Comparison of ENCODE assay signal across 10 cellular contexts in genomic region chr12:32437095-32437515, GRCh38. TPM values are rescaled to one million over a fixed set of nuclear protein-coding genes. Genes with fewer than 3 reads are reported as not detected.
DNase-seq lines count a peak whose midpoint lies in the region; ATAC-seq and TF ChIP-seq lines count a peak whose summit lies in the region.
"Had no signal": no experiment of that assay in that cellular context is flagged by ENCODE, and none has a peak within 500 bp of the region (broad histone marks: within the 10 kb centered on the region; RNA-seq: fewer than 3 reads in every experiment).

No MANE protein-coding gene starts in this region.

- H2BK120ac ChIP-seq in trophoblast cell (ENCODE audit: insufficient read depth, low read length, poor library complexity) = peak overlapping the region; percentile 87

- H3K79me2 ChIP-seq in trophoblast cell (ENCODE audit: control insufficient read depth, insufficient read depth, low read length, poor library complexity) = peaks cover 8% of the 10 kb centered on the region

- H3K27ac ChIP-seq in trophoblast cell (ENCODE audit: low read depth, low read length) (peak overlapping the region; percentile 92), heart right ventricle (no peak overlapping the region)
- H3K27ac ChIP-seq: esophagus muscularis mucosa had no signal

- H3K14ac ChIP-seq in trophoblast cell (ENCODE audit: low read length) = no peak overlapping the region

- no peak for TF ChIP-seq CTCF in heart right ventricle (IDR thresholded peaks at IDR 0.05)

- peak overlapping the region; percentile 61 for H4K8ac ChIP-seq in trophoblast cell (ENCODE audit: low read depth, low read length)

- no peaks in the 10 kb centered on the region for H3K9me3 Mint-ChIP-seq in activated naive CD4-positive, alpha-beta T cell treated with anti-CD3 and anti-CD28 coated beads for 36 hours

- ATAC-seq in heart right ventricle (no peak), HG02588 (IDR thresholded peaks at IDR 0.05; ENCODE audit: unreplicated experiment) (no peak)
- ATAC-seq: activated CD4-positive, CD25-positive, alpha-beta regulatory T cell treated with anti-CD3 and anti-CD28 coated beads, Interleukin-2, amount 50 U/mL, for 24 hours had no signal

- H3K4me3 ChIP-seq in trophoblast cell (ENCODE audit: low read depth, low read length) = no peak overlapping the region
- H3K4me3 ChIP-seq in heart right ventricle = no peak overlapping the region
- H3K4me3 ChIP-seq: esophagus muscularis mucosa had no signal

- H3K27me3 ChIP-seq in trophoblast cell (ENCODE audit: insufficient read depth, low read length) (no peaks in the 10 kb centered on the region), heart right ventricle (no peaks in the 10 kb centered on the region)
- H3K27me3 ChIP-seq: esophagus muscularis mucosa had no signal

- H3K9me3 ChIP-seq in trophoblast cell (ENCODE audit: insufficient read depth, low read depth, low read length) (no peaks in the 10 kb centered on the region), heart right ventricle (no peaks in the 10 kb centered on the region)
- H3K9me3 ChIP-seq: esophagus muscularis mucosa had no signal

- no peak overlapping the region for H4K12ac ChIP-seq in trophoblast cell (ENCODE audit: low read depth, low read length)

- intact Hi-C loops in heart right ventricle (cut with DNase I) = no loop called here
- intact Hi-C loops in activated naive CD4-positive, alpha-beta T cell treated with anti-CD3 and anti-CD28 coated beads for 36 hours (cut with micrococcal nuclease) = no loop called here

- peaks cover 17 to 23% of the 10 kb centered on the region in 2 experiments for H3K4me1 ChIP-seq in trophoblast cell (ENCODE audit: control insufficient read depth in 1 of 2, insufficient read depth in 2 of 2, low read length in 2 of 2)
- peaks cover 0 to 22% (median 11%) of the 10 kb centered on the region in 9 donors for H3K4me1 ChIP-seq in heart right ventricle

- H3K36me3 Mint-ChIP-seq in activated naive CD4-positive, alpha-beta T cell treated with anti-CD3 and anti-CD28 coated beads for 36 hours (ENCODE audit: low read depth) = no peaks in the 10 kb centered on the region

- peak overlapping the region; percentile 91 for H3K18ac ChIP-seq in trophoblast cell (ENCODE audit: low read length)

- DNase-seq in ELR (ENCODE audit: low read depth) (peak; percentile 94), RPMI7951 (ENCODE audit: low read depth) (peak; percentile 71), fibroblast of gingiva (ENCODE audit: low read depth) (peak; percentile 80), trophoblast cell (peak; percentile 77 to 94), SIG-M5 (lab: John Stamatoyannopoulos, UW) (no peak), heart right ventricle (no peak)
- DNase-seq in activated naive CD4-positive, alpha-beta T cell treated with anti-CD3 and anti-CD28 coated beads for 36 hours = no peak

- H3K4me2 ChIP-seq in trophoblast cell (ENCODE audit: low read length) = peak overlapping the region; percentile 64

- no CpG with 5 or more reads among the region's 9 CpGs for WGBS in trophoblast cell (ENCODE audit: extremely low coverage, insufficient coverage, insufficient read length)
- 78 to 79% methylated on average over 9 of the region's 9 CpGs for WGBS in heart right ventricle, 2 donors

- H3K36me3 ChIP-seq in trophoblast cell (ENCODE audit: control insufficient read depth in 1 of 2, insufficient read depth in 2 of 2, low read length in 2 of 2) (no peaks in the 10 kb centered on the region), heart right ventricle (no peaks in the 10 kb centered on the region)
- H3K36me3 ChIP-seq: esophagus muscularis mucosa had no signal

- H2AK5ac ChIP-seq in trophoblast cell (ENCODE audit: low read length) = no peak overlapping the region

- H2BK5ac ChIP-seq in trophoblast cell (ENCODE audit: low read depth, low read length, poor library complexity) = peak overlapping the region; percentile 77

- H3K4me3 Mint-ChIP-seq in activated naive CD4-positive, alpha-beta T cell treated with anti-CD3 and anti-CD28 coated beads for 36 hours = no peak overlapping the region

- no peaks in the 10 kb centered on the region for H3K27me3 Mint-ChIP-seq in activated naive CD4-positive, alpha-beta T cell treated with anti-CD3 and anti-CD28 coated beads for 36 hours (ENCODE audit: low read depth)

- H3K9ac ChIP-seq in trophoblast cell (ENCODE audit: low read length) = no peak overlapping the region

- peaks cover 12% of the 10 kb centered on the region for H3K79me1 ChIP-seq in trophoblast cell (ENCODE audit: low read length)

- H3K27ac Mint-ChIP-seq in activated naive CD4-positive, alpha-beta T cell treated with anti-CD3 and anti-CD28 coated beads for 36 hours = no peak overlapping the region

- CTCF ChIA-PET in activated naive CD4-positive, alpha-beta T cell treated with anti-CD3 and anti-CD28 coated beads for 36 hours (lab: Charles Lee) = no interaction called here

- no peak overlapping the region for H2AFZ ChIP-seq in trophoblast cell (ENCODE audit: insufficient read depth, low read length, poor library complexity)

- H3K23ac ChIP-seq in trophoblast cell (ENCODE audit: low read length) = no peak overlapping the region

- no peaks in the 10 kb centered on the region for H3K4me1 Mint-ChIP-seq in activated naive CD4-positive, alpha-beta T cell treated with anti-CD3 and anti-CD28 coated beads for 36 hours (ENCODE audit: low read depth)

- peak overlapping the region; percentile 54 for H2BK12ac ChIP-seq in trophoblast cell (ENCODE audit: low read length)

- H4K91ac ChIP-seq in trophoblast cell (ENCODE audit: low read depth, low read length) = peak overlapping the region; percentile 79

- no peak overlapping the region for H3K4ac ChIP-seq in trophoblast cell (ENCODE audit: low read depth, low read length)

RNA-seq across cellular contexts. Expression of gene FGD4, which starts 37.7 kb away (rescaled TPM):
- total RNA-seq in RPMI7951 (2014; rRNA removed; shearing (Covaris generic)) = 1.4 and 2.0 TPM in 2 replicates
- polyA plus RNA-seq in trophoblast cell (2013) = 5.8 and 6.0 TPM in 2 replicates
- 10 to 100 TPM; 14.4 to 36.9 (median 26.5) TPM for total RNA-seq in heart right ventricle
- polyA plus RNA-seq in heart right ventricle = 1 to 10 TPM; 2.6 to 7.7 TPM
- under 1 TPM; 0.15 to 0.17 TPM for total RNA-seq in activated naive CD4-positive, alpha-beta T cell treated with anti-CD3 and anti-CD28 coated beads for 36 hours

Comparison
In these comparisons a context has a peak if more than half of its experiments do, and no peak if none do; other contexts are left out.
1. DNase-seq: peak in ELR (single experiment), RPMI7951 (single experiment), fibroblast of gingiva (single experiment) and trophoblast cell (2 of 2); none in SIG-M5 (single experiment), heart right ventricle (0 of 2) and activated naive CD4-positive, alpha-beta T cell treated with anti-CD3 and anti-CD28 coated beads for 36 hours (single experiment).